8 cellular contexts compared by ENCODE assay signal in genomic region chr2:218710687-218711549, GRCh38. TPM values are rescaled to one million over a fixed set of nuclear protein-coding genes. Genes with fewer than 3 reads are reported as not detected.
DNase-seq lines count a peak whose midpoint lies in the region; ATAC-seq and TF ChIP-seq lines count a peak whose summit lies in the region.

TTLL4 (plus strand) TSS chr2:218710835; CDS start chr2:218737677, 26,842 bp downstream.

- H3K4me1 ChIP-seq in mammary epithelial cell (ENCODE audit: insufficient read depth, low read length) (peaks cover 6% of the 10 kb centered on the region), smooth muscle cell (ENCODE audit: low read depth) (no peaks in the 10 kb centered on the region)

- peak within 1 kb of the TSS; percentile 88 for H2AFZ ChIP-seq in mammary epithelial cell (ENCODE audit: low read depth, low read length)
- H2AFZ ChIP-seq in smooth muscle cell (ENCODE audit: low read depth) = peak within 1 kb of the TSS; percentile 25

- DNase-seq in AG08395 (ENCODE audit: low spot score) (peak; percentile 100), NCI-H2227 (lab: John Stamatoyannopoulos, UW; ENCODE audit: unreplicated experiment) (peak; percentile 98), WERI-Rb-1 (peak; percentile 98), mammary epithelial cell (peak; percentile 93), iPS-NIHi11 (ENCODE audit: low spot score) (peak; percentile 100), smooth muscle cell (lab: John Stamatoyannopoulos, UW; ENCODE audit: unreplicated experiment) (peak; percentile 94)

- CTCF ChIA-PET in mammary epithelial cell (lab: Charles Lee; ENCODE audit: low non-redundant PET) = interaction anchor here (0.5 to 0.9 kb wide), 9 partner anchors 8 to 1317 kb away, joined by 3 to 4 read pairs (median 3); no protein-coding TSS in a partner anchor

- peak within 1 kb of the TSS; percentile 87 for H3K4me3 ChIP-seq in WERI-Rb-1 (ENCODE audit: low read depth, low read length)
- H3K4me3 ChIP-seq in mammary epithelial cell (replicated peaks in 1 of 3; ENCODE audit: insufficient read depth in 1 of 3, low read depth in 2 of 3, low read length in 3 of 3) = peak within 1 kb of the TSS; percentile 91 to 98 (median 97)
- peak within 1 kb of the TSS; percentile 53 for H3K4me3 ChIP-seq in smooth muscle cell

- ATAC-seq in GM18907 (IDR thresholded peaks at IDR 0.05; ENCODE audit: unreplicated experiment) (peak; percentile 92), HG03159 (IDR thresholded peaks at IDR 0.05; ENCODE audit: unreplicated experiment) (peak; percentile 87)

- H3K27me3 ChIP-seq in WERI-Rb-1 (ENCODE audit: insufficient read depth, low read depth, severe bottlenecking) (no peaks in the 10 kb centered on the region), mammary epithelial cell (ENCODE audit: insufficient read depth, low read length) (no peaks in the 10 kb centered on the region), smooth muscle cell (ENCODE audit: low read depth) (no peaks in the 10 kb centered on the region)

- H3K9ac ChIP-seq in mammary epithelial cell (ENCODE audit: insufficient read depth, low read length) (peak within 1 kb of the TSS; percentile 92), smooth muscle cell (ENCODE audit: low read depth) (peak within 1 kb of the TSS; percentile 78)

- TF ChIP-seq CTCF in WERI-Rb-1 (IDR thresholded peaks at IDR 0.05; ENCODE audit: low read depth, low read length) (peak; percentile 78), mammary epithelial cell (conservative IDR thresholded peaks at IDR 0.05 in 1 of 2, IDR thresholded peaks at IDR 0.05 in 1 of 2; ENCODE audit: extremely low read depth in 1 of 2, insufficient read depth in 1 of 2, low read depth in 1 of 2, low read length in 2 of 2) (peak; percentile 55 to 86), smooth muscle cell (IDR thresholded peaks at IDR 0.05; ENCODE audit: borderline replicate concordance, insufficient read depth, poor library complexity, severe bottlenecking) (peak; percentile 67)

- BruUV-seq in mammary epithelial cell (replicated peaks; lab: Mats Ljungman, UMichigan) = no TSS peak

- H4K20me1 ChIP-seq in mammary epithelial cell (ENCODE audit: insufficient read depth, low read length) (no peaks in the 10 kb centered on the region), smooth muscle cell (ENCODE audit: low read depth) (peaks cover 14% of the 10 kb centered on the region)

- 2% methylated on average over 13 of the region's 74 CpGs for WGBS in mammary epithelial cell (ENCODE audit: low coverage, missing lambda C conversion rate)
- WGBS in smooth muscle cell (ENCODE audit: low lambda C conversion rate) = 1% methylated on average over 55 of the region's 74 CpGs

- H3K27ac ChIP-seq in WERI-Rb-1 (peak within 1 kb of the TSS; percentile 82), mammary epithelial cell (ENCODE audit: insufficient read depth, low read depth, low read length) (peak within 1 kb of the TSS; percentile 89), smooth muscle cell (ENCODE audit: low read depth) (peak within 1 kb of the TSS; percentile 78)

- in situ Hi-C loops in mammary epithelial cell (cut with MboI; ENCODE audit: low sequenced_read_pairs in 2 of 2) = loop anchor here in 1 of 2 donors (10.0 kb wide), 1 partner anchor 134 kb away; no protein-coding TSS in a partner anchor

- peaks cover 49% of the 10 kb centered on the region for H3K79me2 ChIP-seq in mammary epithelial cell (ENCODE audit: insufficient read depth, low read length)
- peaks cover 41% of the 10 kb centered on the region for H3K79me2 ChIP-seq in smooth muscle cell (ENCODE audit: low read depth)

- H3K36me3 ChIP-seq in WERI-Rb-1 (peaks cover 14% of the 10 kb centered on the region), mammary epithelial cell (ENCODE audit: insufficient read depth, low read length) (no peaks in the 10 kb centered on the region), smooth muscle cell (ENCODE audit: low read depth) (peaks cover 1% of the 10 kb centered on the region)

- dilution Hi-C loops in mammary epithelial cell (cut with HindIII; ENCODE audit: low sequenced_read_pairs) = no loop called here

- no peaks in the 10 kb centered on the region for H3F3A ChIP-seq in smooth muscle cell (ENCODE audit: low read depth)

- H3K4me2 ChIP-seq in mammary epithelial cell (ENCODE audit: insufficient read depth, low read depth, low read length) (peak within 1 kb of the TSS; percentile 88), smooth muscle cell (peak within 1 kb of the TSS; percentile 82)

- H3K9me3 ChIP-seq in WERI-Rb-1 (ENCODE audit: severe bottlenecking) (no peaks in the 10 kb centered on the region), mammary epithelial cell (replicated peaks; ENCODE audit: insufficient read depth, low read length) (no peaks in the 10 kb centered on the region), smooth muscle cell (replicated peaks; ENCODE audit: low read depth) (no peaks in the 10 kb centered on the region)

- intact Hi-C loops in mammary epithelial cell (cut with micrococcal nuclease) = loop anchor here (1.0 kb wide), 3 partner anchors 16 to 136 kb away; no protein-coding TSS in a partner anchor

RNA-seq across cellular contexts. Expression of gene TTLL4, which starts in this region (rescaled TPM):
- total RNA-seq in mammary epithelial cell (10 to 100 TPM; 31.3 to 47.3 TPM), smooth muscle cell (21.5 and 38.3 TPM in 2 replicates)
- polyA plus RNA-seq in mammary epithelial cell (34.2 TPM), smooth muscle cell (22.5 and 24.3 TPM in 2 replicates)
- polyA minus RNA-seq in mammary epithelial cell = 96.9 TPM

Comparison
In these comparisons a context has a peak if more than half of its experiments do, and no peak if none do; other contexts are left out.
1. Peak in every context shown above with its lines: DNase-seq, ATAC-seq, H3K4me3 ChIP-seq and H3K27ac ChIP-seq.